2 cellular contexts compared by ENCODE assay signal in genomic region chr6:80548496-80548895, GRCh38.
TF ChIP-seq lines count a peak whose summit lies in the region.

No MANE protein-coding gene starts in this region.

TF ChIP-seq in SK-N-SH, 30 proteins besides CTCF, POLR2A, EP300 and RAD21:
- no peak for TF ChIP-seq USF2 (IDR thresholded peaks at IDR 0.05; ENCODE audit: borderline replicate concordance, low read depth, low read length)
- TF ChIP-seq TEAD4 (IDR thresholded peaks at IDR 0.05; ENCODE audit: borderline replicate concordance, insufficient read depth): no peak

TF ChIP-seq in SK-N-SH treated with all-trans-retinoic acid at 6 μM for 48 hours, 23 proteins besides CTCF, POLR2A, EP300 and RAD21:
- TF ChIP-seq TSHZ2 (CRISPR knock-in tag; IDR thresholded peaks at IDR 0.05) (no peak), ISL1 (CRISPR knock-in tag; IDR thresholded peaks at IDR 0.05) (no peak), CSRNP3 (CRISPR knock-in tag; IDR thresholded peaks at IDR 0.05) (no peak), ZNF565 (CRISPR knock-in tag; conservative IDR thresholded peaks at IDR 0.05; ENCODE audit: low read depth) (no peak), ZNF8 (CRISPR knock-in tag; IDR thresholded peaks at IDR 0.05) (no peak), SNAI2 (CRISPR knock-in tag; IDR thresholded peaks at IDR 0.05) (no peak), CREB5 (CRISPR knock-in tag; IDR thresholded peaks at IDR 0.05; ENCODE audit: low read depth) (no peak), TCF4 (CRISPR knock-in tag; IDR thresholded peaks at IDR 0.05; ENCODE audit: borderline replicate concordance) (no peak), GLIS3 (CRISPR knock-in tag; IDR thresholded peaks at IDR 0.05) (no peak), ZNF70 (CRISPR knock-in tag; IDR thresholded peaks at IDR 0.05) (no peak)
TF ChIP-seq in SK-N-SH treated with all-trans-retinoic acid at 6 μM for 48 hours: peak in this region for 0.
